In the genomic region with DNA sequence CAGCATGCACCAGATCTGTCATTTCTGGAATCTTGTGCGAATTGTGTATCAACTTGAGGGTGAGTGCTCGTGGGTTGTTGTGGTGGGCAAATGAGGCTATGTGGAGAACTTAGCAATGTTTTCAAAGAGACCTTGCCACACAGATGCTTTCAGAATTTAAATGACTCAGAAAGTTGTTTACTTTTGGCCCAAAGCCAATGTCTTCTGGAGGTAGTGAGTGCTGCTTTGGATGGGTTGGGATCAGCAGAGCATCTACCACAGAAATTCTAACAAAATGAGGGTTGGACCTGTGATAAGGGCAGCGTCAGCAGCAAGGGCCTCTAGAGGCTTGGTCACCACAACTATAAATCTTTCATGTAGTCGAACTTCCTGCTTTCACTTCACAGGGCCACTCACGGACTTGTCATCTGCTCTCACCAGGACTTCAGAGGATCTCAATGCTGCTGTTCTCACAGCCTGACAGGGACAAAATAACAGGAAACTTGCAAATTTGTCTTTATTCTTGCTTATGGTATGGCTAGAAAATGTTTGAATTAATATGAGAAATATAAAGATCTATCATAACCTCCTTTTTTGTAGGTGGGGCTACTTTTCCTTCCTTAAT, we compare ENCODE assay signal across 1 cellular context.
A peak's percentile ranks its signal among the peaks of the same experiment; 100 is the strongest.
TF ChIP-seq lines count a peak whose summit lies in the region.

No MANE protein-coding gene starts in this region.

TF ChIP-seq in GM12878, 131 proteins besides CTCF, POLR2A, EP300 and RAD21 (continued from another document and continues in another):
- TF ChIP-seq, protein P1, sequence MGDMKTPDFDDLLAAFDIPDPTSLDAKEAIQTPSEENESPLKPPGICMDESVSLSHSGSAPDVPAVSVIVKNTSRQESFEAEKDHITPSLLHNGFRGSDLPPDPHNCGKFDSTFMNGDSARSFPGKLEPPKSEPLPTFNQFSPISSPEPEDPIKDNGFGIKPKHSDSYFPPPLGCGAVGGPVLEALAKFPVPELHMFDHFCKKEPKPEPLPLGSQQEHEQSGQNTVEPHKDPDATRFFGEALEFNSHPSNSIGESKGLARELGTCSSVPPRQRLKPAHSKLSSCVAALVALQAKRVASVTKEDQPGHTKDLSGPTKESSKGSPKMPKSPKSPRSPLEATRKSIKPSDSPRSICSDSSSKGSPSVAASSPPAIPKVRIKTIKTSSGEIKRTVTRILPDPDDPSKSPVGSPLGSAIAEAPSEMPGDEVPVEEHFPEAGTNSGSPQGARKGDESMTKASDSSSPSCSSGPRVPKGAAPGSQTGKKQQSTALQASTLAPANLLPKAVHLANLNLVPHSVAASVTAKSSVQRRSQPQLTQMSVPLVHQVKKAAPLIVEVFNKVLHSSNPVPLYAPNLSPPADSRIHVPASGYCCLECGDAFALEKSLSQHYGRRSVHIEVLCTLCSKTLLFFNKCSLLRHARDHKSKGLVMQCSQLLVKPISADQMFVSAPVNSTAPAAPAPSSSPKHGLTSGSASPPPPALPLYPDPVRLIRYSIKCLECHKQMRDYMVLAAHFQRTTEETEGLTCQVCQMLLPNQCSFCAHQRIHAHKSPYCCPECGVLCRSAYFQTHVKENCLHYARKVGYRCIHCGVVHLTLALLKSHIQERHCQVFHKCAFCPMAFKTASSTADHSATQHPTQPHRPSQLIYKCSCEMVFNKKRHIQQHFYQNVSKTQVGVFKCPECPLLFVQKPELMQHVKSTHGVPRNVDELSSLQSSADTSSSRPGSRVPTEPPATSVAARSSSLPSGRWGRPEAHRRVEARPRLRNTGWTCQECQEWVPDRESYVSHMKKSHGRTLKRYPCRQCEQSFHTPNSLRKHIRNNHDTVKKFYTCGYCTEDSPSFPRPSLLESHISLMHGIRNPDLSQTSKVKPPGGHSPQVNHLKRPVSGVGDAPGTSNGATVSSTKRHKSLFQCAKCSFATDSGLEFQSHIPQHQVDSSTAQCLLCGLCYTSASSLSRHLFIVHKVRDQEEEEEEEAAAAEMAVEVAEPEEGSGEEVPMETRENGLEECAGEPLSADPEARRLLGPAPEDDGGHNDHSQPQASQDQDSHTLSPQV (IDR thresholded peaks at IDR 0.05), result peak; percentile 79; the same call in 1 of the 2 replicates
- TF ChIP-seq ZNF217 (IDR thresholded peaks at IDR 0.05), result peak; percentile 80
- no peak for TF ChIP-seq EED (IDR thresholded peaks at IDR 0.05; ENCODE audit: low read depth)
- TF ChIP-seq, protein P2, sequence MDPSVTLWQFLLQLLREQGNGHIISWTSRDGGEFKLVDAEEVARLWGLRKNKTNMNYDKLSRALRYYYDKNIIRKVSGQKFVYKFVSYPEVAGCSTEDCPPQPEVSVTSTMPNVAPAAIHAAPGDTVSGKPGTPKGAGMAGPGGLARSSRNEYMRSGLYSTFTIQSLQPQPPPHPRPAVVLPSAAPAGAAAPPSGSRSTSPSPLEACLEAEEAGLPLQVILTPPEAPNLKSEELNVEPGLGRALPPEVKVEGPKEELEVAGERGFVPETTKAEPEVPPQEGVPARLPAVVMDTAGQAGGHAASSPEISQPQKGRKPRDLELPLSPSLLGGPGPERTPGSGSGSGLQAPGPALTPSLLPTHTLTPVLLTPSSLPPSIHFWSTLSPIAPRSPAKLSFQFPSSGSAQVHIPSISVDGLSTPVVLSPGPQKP (IDR thresholded peaks at IDR 0.05; ENCODE audit: low read depth, low read length), result no peak
- TF ChIP-seq, protein P3, sequence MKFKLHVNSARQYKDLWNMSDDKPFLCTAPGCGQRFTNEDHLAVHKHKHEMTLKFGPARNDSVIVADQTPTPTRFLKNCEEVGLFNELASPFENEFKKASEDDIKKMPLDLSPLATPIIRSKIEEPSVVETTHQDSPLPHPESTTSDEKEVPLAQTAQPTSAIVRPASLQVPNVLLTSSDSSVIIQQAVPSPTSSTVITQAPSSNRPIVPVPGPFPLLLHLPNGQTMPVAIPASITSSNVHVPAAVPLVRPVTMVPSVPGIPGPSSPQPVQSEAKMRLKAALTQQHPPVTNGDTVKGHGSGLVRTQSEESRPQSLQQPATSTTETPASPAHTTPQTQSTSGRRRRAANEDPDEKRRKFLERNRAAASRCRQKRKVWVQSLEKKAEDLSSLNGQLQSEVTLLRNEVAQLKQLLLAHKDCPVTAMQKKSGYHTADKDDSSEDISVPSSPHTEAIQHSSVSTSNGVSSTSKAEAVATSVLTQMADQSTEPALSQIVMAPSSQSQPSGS (IDR thresholded peaks at IDR 0.05; ENCODE audit: low read length), result peak; percentile 40
- TF ChIP-seq BMI1 (IDR thresholded peaks at IDR 0.05; ENCODE audit: borderline replicate concordance), result peak; percentile 66; the same call in 1 of the 2 replicates
- TF ChIP-seq RB1 (IDR thresholded peaks at IDR 0.05; ENCODE audit: borderline replicate concordance), result 0 out of 2 replicates have a peak, but pooled peaks have one; percentile 27
- 0 out of 2 replicates have a peak, but pooled peaks have one; percentile 5 for TF ChIP-seq MEF2A (IDR thresholded peaks at IDR 0.05; ENCODE audit: insufficient read depth, low read depth, low read length)
- peak; percentile 80 for TF ChIP-seq NR2F1 (conservative IDR thresholded peaks at IDR 0.05)
- TF ChIP-seq, protein P4, sequence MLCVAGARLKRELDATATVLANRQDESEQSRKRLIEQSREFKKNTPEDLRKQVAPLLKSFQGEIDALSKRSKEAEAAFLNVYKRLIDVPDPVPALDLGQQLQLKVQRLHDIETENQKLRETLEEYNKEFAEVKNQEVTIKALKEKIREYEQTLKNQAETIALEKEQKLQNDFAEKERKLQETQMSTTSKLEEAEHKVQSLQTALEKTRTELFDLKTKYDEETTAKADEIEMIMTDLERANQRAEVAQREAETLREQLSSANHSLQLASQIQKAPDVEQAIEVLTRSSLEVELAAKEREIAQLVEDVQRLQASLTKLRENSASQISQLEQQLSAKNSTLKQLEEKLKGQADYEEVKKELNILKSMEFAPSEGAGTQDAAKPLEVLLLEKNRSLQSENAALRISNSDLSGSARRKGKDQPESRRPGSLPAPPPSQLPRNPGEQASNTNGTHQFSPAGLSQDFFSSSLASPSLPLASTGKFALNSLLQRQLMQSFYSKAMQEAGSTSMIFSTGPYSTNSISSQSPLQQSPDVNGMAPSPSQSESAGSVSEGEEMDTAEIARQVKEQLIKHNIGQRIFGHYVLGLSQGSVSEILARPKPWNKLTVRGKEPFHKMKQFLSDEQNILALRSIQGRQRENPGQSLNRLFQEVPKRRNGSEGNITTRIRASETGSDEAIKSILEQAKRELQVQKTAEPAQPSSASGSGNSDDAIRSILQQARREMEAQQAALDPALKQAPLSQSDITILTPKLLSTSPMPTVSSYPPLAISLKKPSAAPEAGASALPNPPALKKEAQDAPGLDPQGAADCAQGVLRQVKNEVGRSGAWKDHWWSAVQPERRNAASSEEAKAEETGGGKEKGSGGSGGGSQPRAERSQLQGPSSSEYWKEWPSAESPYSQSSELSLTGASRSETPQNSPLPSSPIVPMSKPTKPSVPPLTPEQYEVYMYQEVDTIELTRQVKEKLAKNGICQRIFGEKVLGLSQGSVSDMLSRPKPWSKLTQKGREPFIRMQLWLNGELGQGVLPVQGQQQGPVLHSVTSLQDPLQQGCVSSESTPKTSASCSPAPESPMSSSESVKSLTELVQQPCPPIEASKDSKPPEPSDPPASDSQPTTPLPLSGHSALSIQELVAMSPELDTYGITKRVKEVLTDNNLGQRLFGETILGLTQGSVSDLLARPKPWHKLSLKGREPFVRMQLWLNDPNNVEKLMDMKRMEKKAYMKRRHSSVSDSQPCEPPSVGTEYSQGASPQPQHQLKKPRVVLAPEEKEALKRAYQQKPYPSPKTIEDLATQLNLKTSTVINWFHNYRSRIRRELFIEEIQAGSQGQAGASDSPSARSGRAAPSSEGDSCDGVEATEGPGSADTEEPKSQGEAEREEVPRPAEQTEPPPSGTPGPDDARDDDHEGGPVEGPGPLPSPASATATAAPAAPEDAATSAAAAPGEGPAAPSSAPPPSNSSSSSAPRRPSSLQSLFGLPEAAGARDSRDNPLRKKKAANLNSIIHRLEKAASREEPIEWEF (IDR thresholded peaks at IDR 0.05; ENCODE audit: insufficient replicate concordance, low read depth, low read length), result peak; percentile 54
- no peak for TF ChIP-seq SUPT20H (IDR thresholded peaks at IDR 0.05; ENCODE audit: borderline replicate concordance, control insufficient read depth, low read depth, low read length)
- TF ChIP-seq TCF7 (IDR thresholded peaks at IDR 0.05; ENCODE audit: borderline replicate concordance), result peak; percentile 55; the same call in 1 of the 2 replicates
- TF ChIP-seq, protein P5, sequence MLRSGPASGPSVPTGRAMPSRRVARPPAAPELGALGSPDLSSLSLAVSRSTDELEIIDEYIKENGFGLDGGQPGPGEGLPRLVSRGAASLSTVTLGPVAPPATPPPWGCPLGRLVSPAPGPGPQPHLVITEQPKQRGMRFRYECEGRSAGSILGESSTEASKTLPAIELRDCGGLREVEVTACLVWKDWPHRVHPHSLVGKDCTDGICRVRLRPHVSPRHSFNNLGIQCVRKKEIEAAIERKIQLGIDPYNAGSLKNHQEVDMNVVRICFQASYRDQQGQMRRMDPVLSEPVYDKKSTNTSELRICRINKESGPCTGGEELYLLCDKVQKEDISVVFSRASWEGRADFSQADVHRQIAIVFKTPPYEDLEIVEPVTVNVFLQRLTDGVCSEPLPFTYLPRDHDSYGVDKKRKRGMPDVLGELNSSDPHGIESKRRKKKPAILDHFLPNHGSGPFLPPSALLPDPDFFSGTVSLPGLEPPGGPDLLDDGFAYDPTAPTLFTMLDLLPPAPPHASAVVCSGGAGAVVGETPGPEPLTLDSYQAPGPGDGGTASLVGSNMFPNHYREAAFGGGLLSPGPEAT (IDR thresholded peaks at IDR 0.05; ENCODE audit: low read depth), result peak; percentile 89; the same call in 1 of the 2 replicates
- 0 out of 2 replicates have a peak, but pooled peaks have one; percentile 23 for TF ChIP-seq NFIC (IDR thresholded peaks at IDR 0.05; ENCODE audit: low read depth, low read length)
- TF ChIP-seq TBL1XR1 (IDR thresholded peaks at IDR 0.05; ENCODE audit: low read depth, low read length), result peak; percentile 31; the same call in 1 of the 2 replicates
- no peak for TF ChIP-seq SMARCA5 (IDR thresholded peaks at IDR 0.05)
- 0 out of 2 replicates have a peak, but pooled peaks have one; percentile 10 for TF ChIP-seq YY1 (IDR thresholded peaks at IDR 0.05; ENCODE audit: low read depth, low read length)
- TF ChIP-seq, protein P6, sequence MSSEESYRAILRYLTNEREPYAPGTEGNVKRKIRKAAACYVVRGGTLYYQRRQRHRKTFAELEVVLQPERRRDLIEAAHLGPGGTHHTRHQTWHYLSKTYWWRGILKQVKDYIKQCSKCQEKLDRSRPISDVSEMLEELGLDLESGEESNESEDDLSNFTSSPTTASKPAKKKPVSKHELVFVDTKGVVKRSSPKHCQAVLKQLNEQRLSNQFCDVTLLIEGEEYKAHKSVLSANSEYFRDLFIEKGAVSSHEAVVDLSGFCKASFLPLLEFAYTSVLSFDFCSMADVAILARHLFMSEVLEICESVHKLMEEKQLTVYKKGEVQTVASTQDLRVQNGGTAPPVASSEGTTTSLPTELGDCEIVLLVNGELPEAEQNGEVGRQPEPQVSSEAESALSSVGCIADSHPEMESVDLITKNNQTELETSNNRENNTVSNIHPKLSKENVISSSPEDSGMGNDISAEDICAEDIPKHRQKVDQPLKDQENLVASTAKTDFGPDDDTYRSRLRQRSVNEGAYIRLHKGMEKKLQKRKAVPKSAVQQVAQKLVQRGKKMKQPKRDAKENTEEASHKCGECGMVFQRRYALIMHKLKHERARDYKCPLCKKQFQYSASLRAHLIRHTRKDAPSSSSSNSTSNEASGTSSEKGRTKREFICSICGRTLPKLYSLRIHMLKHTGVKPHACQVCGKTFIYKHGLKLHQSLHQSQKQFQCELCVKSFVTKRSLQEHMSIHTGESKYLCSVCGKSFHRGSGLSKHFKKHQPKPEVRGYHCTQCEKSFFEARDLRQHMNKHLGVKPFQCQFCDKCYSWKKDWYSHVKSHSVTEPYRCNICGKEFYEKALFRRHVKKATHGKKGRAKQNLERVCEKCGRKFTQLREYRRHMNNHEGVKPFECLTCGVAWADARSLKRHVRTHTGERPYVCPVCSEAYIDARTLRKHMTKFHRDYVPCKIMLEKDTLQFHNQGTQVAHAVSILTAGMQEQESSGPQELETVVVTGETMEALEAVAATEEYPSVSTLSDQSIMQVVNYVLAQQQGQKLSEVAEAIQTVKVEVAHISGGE (CRISPR knock-in tag; IDR thresholded peaks at IDR 0.05), result no peak
- no peak for TF ChIP-seq FOXK2 (IDR thresholded peaks at IDR 0.05)
- TF ChIP-seq BACH1 (IDR thresholded peaks at IDR 0.05; ENCODE audit: borderline replicate concordance), result peak; percentile 79; the same call in 1 of the 2 replicates
- peak; percentile 76 for TF ChIP-seq ATF7 (IDR thresholded peaks at IDR 0.05; ENCODE audit: low read depth)
- peak; percentile 97 for TF ChIP-seq MEF2B (IDR thresholded peaks at IDR 0.05; ENCODE audit: partially characterized antibody, poor library complexity, severe bottlenecking)
- TF ChIP-seq, protein P7, sequence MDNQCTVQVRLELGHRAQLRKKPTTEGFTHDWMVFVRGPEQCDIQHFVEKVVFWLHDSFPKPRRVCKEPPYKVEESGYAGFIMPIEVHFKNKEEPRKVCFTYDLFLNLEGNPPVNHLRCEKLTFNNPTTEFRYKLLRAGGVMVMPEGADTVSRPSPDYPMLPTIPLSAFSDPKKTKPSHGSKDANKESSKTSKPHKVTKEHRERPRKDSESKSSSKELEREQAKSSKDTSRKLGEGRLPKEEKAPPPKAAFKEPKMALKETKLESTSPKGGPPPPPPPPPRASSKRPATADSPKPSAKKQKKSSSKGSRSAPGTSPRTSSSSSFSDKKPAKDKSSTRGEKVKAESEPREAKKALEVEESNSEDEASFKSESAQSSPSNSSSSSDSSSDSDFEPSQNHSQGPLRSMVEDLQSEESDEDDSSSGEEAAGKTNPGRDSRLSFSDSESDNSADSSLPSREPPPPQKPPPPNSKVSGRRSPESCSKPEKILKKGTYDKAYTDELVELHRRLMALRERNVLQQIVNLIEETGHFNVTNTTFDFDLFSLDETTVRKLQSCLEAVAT (IDR thresholded peaks at IDR 0.05), result peak; percentile 83
- TF ChIP-seq FOXM1 (IDR thresholded peaks at IDR 0.05; ENCODE audit: low read depth, low read length), result peak; percentile 58; the same call in 1 of the 2 replicates
- no peak for TF ChIP-seq CBX5 (IDR thresholded peaks at IDR 0.05; ENCODE audit: low read depth)
- peak; percentile 10; the same call in 1 of the 2 replicates for TF ChIP-seq TCF12 (IDR thresholded peaks at IDR 0.05; ENCODE audit: low read depth, low read length)
- TF ChIP-seq, protein P8, sequence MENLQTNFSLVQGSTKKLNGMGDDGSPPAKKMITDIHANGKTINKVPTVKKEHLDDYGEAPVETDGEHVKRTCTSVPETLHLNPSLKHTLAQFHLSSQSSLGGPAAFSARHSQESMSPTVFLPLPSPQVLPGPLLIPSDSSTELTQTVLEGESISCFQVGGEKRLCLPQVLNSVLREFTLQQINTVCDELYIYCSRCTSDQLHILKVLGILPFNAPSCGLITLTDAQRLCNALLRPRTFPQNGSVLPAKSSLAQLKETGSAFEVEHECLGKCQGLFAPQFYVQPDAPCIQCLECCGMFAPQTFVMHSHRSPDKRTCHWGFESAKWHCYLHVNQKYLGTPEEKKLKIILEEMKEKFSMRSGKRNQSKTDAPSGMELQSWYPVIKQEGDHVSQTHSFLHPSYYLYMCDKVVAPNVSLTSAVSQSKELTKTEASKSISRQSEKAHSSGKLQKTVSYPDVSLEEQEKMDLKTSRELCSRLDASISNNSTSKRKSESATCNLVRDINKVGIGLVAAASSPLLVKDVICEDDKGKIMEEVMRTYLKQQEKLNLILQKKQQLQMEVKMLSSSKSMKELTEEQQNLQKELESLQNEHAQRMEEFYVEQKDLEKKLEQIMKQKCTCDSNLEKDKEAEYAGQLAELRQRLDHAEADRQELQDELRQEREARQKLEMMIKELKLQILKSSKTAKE (IDR thresholded peaks at IDR 0.05; ENCODE audit: low read depth, poor library complexity, severe bottlenecking), result peak; percentile 94
